10 cellular contexts compared by ENCODE assay signal in genomic region chr9:38061326-38061947, GRCh38. TPM values are rescaled to one million over a fixed set of nuclear protein-coding genes. Genes with fewer than 3 reads are reported as not detected.
DNase-seq lines count a peak whose midpoint lies in the region; ATAC-seq and TF ChIP-seq lines count a peak whose summit lies in the region.
"Had no signal": no experiment of that assay in that cellular context is flagged by ENCODE, and none has a peak within 500 bp of the region (broad histone marks: within the 10 kb centered on the region; RNA-seq: fewer than 3 reads in every experiment).

No MANE protein-coding gene starts in this region.

- H3K36me3 ChIP-seq in OCI-LY3 (replicated peaks; ENCODE audit: low read depth, low read length) (no peaks in the 10 kb centered on the region), smooth muscle cell (ENCODE audit: low read depth) (no peaks in the 10 kb centered on the region)
- H3K36me3 ChIP-seq: ovary had no signal

- H4K20me1 ChIP-seq in OCI-LY3 (ENCODE audit: insufficient read depth, low read length) (peaks cover 3% of the 10 kb centered on the region; the same call in 1 of the 2 replicates), smooth muscle cell (ENCODE audit: low read depth) (peaks cover 95% of the 10 kb centered on the region)

- WGBS in smooth muscle cell (ENCODE audit: low lambda C conversion rate), result 21% methylated on average over 6 of the region's 6 CpGs

- peak overlapping the region; percentile 18; the same call in 1 of the 2 replicates for H3K4me2 ChIP-seq in OCI-LY3 (ENCODE audit: low read length)
- H3K4me2 ChIP-seq in smooth muscle cell, result peak overlapping the region; percentile 60

- H3K79me2 ChIP-seq in OCI-LY3 (ENCODE audit: low read length), result no peaks in the 10 kb centered on the region; the same call in 1 of the 2 replicates
- peaks cover 85% of the 10 kb centered on the region for H3K79me2 ChIP-seq in smooth muscle cell (ENCODE audit: low read depth)

- H3K4me3 ChIP-seq in OCI-LY3 (ENCODE audit: low read length), result no peak overlapping the region
- H3K4me3 ChIP-seq in smooth muscle cell, result no peak overlapping the region
- H3K4me3 ChIP-seq: ovary had no signal

- H3K27ac ChIP-seq in OCI-LY3 (ENCODE audit: low read length) (no peak overlapping the region), smooth muscle cell (ENCODE audit: low read depth) (peak overlapping the region; percentile 79)
- H3K27ac ChIP-seq: ovary had no signal

- no peaks in the 10 kb centered on the region for H3K9me3 ChIP-seq in OCI-LY3 (ENCODE audit: insufficient read depth, low read length)
- no peaks in the 10 kb centered on the region for H3K9me3 ChIP-seq in smooth muscle cell (replicated peaks; ENCODE audit: low read depth)
- H3K9me3 ChIP-seq: ovary had no signal

- DNase-seq in smooth muscle cell (lab: John Stamatoyannopoulos, UW; ENCODE audit: unreplicated experiment) (no peak), germinal center (ENCODE audit: low spot score) (no peak), NCI-H187 treated with DMSO at 0.1 percent for 48 hours (lab: John Stamatoyannopoulos, UW) (no peak), DMS 273 (lab: John Stamatoyannopoulos, UW; ENCODE audit: unreplicated experiment) (no peak)
- DNase-seq: MM.1S had no signal

- no peaks in the 10 kb centered on the region for H3K27me3 ChIP-seq in OCI-LY3 (ENCODE audit: low read depth, low read length)
- H3K27me3 ChIP-seq in smooth muscle cell (ENCODE audit: low read depth), result no peaks in the 10 kb centered on the region
- H3K27me3 ChIP-seq: ovary had no signal

- H3K9ac ChIP-seq in OCI-LY3 (ENCODE audit: low read length) (no peak overlapping the region), smooth muscle cell (ENCODE audit: low read depth) (no peak overlapping the region)

- no peak overlapping the region for H2AFZ ChIP-seq in OCI-LY3 (ENCODE audit: low read depth, low read length)
- H2AFZ ChIP-seq in smooth muscle cell (ENCODE audit: low read depth), result no peak overlapping the region

- H3K4me1 ChIP-seq in OCI-LY3 (ENCODE audit: low read length) (peaks cover 40% of the 10 kb centered on the region), smooth muscle cell (ENCODE audit: low read depth) (peaks cover 73% of the 10 kb centered on the region)

- peaks cover 37% of the 10 kb centered on the region for H3F3A ChIP-seq in smooth muscle cell (ENCODE audit: low read depth)

- TF ChIP-seq CTCF in OCI-LY3 (IDR thresholded peaks at IDR 0.05; ENCODE audit: low read depth, low read length) (no peak), smooth muscle cell (IDR thresholded peaks at IDR 0.05; ENCODE audit: borderline replicate concordance, insufficient read depth, poor library complexity, severe bottlenecking) (no peak)

- ATAC-seq in GM19023 (IDR thresholded peaks at IDR 0.05; ENCODE audit: unreplicated experiment) (peak; percentile 66), HG02623 (IDR thresholded peaks at IDR 0.05; ENCODE audit: unreplicated experiment) (peak; percentile 60), esophagus mucosa (no peak)

RNA-seq across cellular contexts. Expression of gene SHB, which starts 7.6 kb away (rescaled TPM):
- 14.3 and 16.4 TPM in 2 replicates for total RNA-seq in smooth muscle cell
- 32.4 and 35.0 TPM in 2 replicates for polyA plus RNA-seq in smooth muscle cell
- total RNA-seq in esophagus mucosa, result 34.0 TPM
